24 cellular contexts compared by ENCODE assay signal in genomic region chr2:181341855-181342594, GRCh38.
DNase-seq lines count a peak whose midpoint lies in the region; ATAC-seq, FAIRE-seq and TF ChIP-seq lines count a peak whose summit lies in the region.
"Had no signal": no experiment of that assay in that cellular context is flagged by ENCODE, and none has a peak within 500 bp of the region (broad histone marks: within the 10 kb centered on the region; RNA-seq: fewer than 3 reads in every experiment).

No MANE protein-coding gene starts in this region.

- H3K9me3 Mint-ChIP-seq in naive thymus-derived CD4-positive, alpha-beta T cell = peaks cover 0 to 24% (median 0%) of the 10 kb centered on the region in 11 donors
- H3K9me3 Mint-ChIP-seq: CD4-positive, alpha-beta T cell; CD8-positive, alpha-beta memory T cell had no signal

- H3K9me3 ChIP-seq in DND-41 (ENCODE audit: insufficient read depth, low read length, severe bottlenecking) = no peaks in the 10 kb centered on the region
- H3K9me3 ChIP-seq in naive thymus-derived CD4-positive, alpha-beta T cell (ENCODE audit: control insufficient read depth in 2 of 3, low read length in 3 of 3) = no peaks in the 10 kb centered on the region
- H3K9me3 ChIP-seq: A549, BE2C had no signal

- H3K4me3 Mint-ChIP-seq in naive thymus-derived CD4-positive, alpha-beta T cell = no peak overlapping the region
- H3K4me3 Mint-ChIP-seq: CD14-positive monocyte; CD4-positive, alpha-beta T cell; CD8-positive, alpha-beta memory T cell had no signal

- H3K27me3 ChIP-seq in DND-41 (ENCODE audit: insufficient read depth, low read length, poor library complexity) (no peaks in the 10 kb centered on the region), foreskin keratinocyte (no peaks in the 10 kb centered on the region)
- H3K27me3 ChIP-seq in naive thymus-derived CD4-positive, alpha-beta T cell (ENCODE audit: control insufficient read depth in 2 of 2, insufficient read depth in 2 of 2, low read length in 2 of 2) = no peaks in the 10 kb centered on the region
- H3K27me3 ChIP-seq: BE2C; BLaER1 treated with 17β-estradiol and CSF1 and Interleukin-3, amounts not matched to agents 10 nM and 100 nM had no signal

- TF ChIP-seq POLR2A in H54 (IDR thresholded peaks at IDR 0.05; ENCODE audit: low read depth, low read length) = no peak

- peaks cover 0 to 16% (median 3%) of the 10 kb centered on the region in 7 donors for H3K4me1 Mint-ChIP-seq in naive thymus-derived CD4-positive, alpha-beta T cell
- H3K4me1 Mint-ChIP-seq: CD14-positive monocyte had no signal

- H3K36me3 ChIP-seq in DND-41 (ENCODE audit: insufficient read depth, low read length) = peaks cover 5% of the 10 kb centered on the region; the same call in 1 of the 2 replicates
- no peaks in the 10 kb centered on the region for H3K36me3 ChIP-seq in naive thymus-derived CD4-positive, alpha-beta T cell (ENCODE audit: control insufficient read depth in 2 of 3, insufficient read depth in 3 of 3, low read length in 3 of 3)
- H3K36me3 ChIP-seq: BE2C; BLaER1 treated with 17β-estradiol and CSF1 and Interleukin-3, amounts not matched to agents 10 nM and 100 nM had no signal

- no peaks in the 10 kb centered on the region for H4K20me1 ChIP-seq in DND-41 (ENCODE audit: insufficient read depth, low read length)
- H4K20me1 ChIP-seq: BLaER1 treated with 17β-estradiol and CSF1 and Interleukin-3, amounts not matched to agents 10 nM and 100 nM had no signal

- H3K27ac Mint-ChIP-seq in naive thymus-derived CD4-positive, alpha-beta T cell = peak overlapping the region in 4 of 9 donors; percentile 10 to 55 (median 38)
- H3K27ac Mint-ChIP-seq: CD14-positive monocyte; CD4-positive, alpha-beta T cell had no signal

- peak; percentile 8 for DNase-seq in NCI-H2227 (lab: John Stamatoyannopoulos, UW; ENCODE audit: unreplicated experiment)
- DNase-seq in NCI-H2227 treated with DMSO at 0.1 percent for 48 hours (lab: John Stamatoyannopoulos, UW) = no peak
- no peak for DNase-seq in DND-41
- no peak for DNase-seq in H54 (ENCODE audit: insufficient read length, low spot score)
- no peak for DNase-seq in naive thymus-derived CD4-positive, alpha-beta T cell
- DNase-seq in OCI-M1 (lab: John Stamatoyannopoulos, UW) = no peak
- no peak for DNase-seq in foreskin keratinocyte
- DNase-seq: 8988T; ACHN; AML-193; BE2C; CD4-positive, alpha-beta T cell; CD8-positive, alpha-beta memory T cell; DMS53; DMS79 treated with DMSO at 0.1 percent for 48 hours; GOT3; H7; HCEC 1CT had no signal

- no peak overlapping the region for H3K4me3 ChIP-seq in DND-41 (ENCODE audit: low read depth in 1 of 2, low read length in 2 of 2)
- no peak overlapping the region for H3K4me3 ChIP-seq in naive thymus-derived CD4-positive, alpha-beta T cell (ENCODE audit: low read length)
- H3K4me3 ChIP-seq: A549; BLaER1 treated with 17β-estradiol and CSF1 and Interleukin-3, amounts not matched to agents 10 nM and 100 nM; GM12878 had no signal

- peak; percentile 15 for FAIRE-seq in H54 (lab: Jason Lieb, UNC)
- FAIRE-seq: A549, G401.6, GM12878, GM18507 had no signal

- ATAC-seq in DND-41 (ENCODE audit: insufficient read depth, low read depth) (no peak), foreskin keratinocyte (no peak)
- peak; percentile 62 for ATAC-seq in naive thymus-derived CD4-positive, alpha-beta T cell
- ATAC-seq: A549, GM12878 had no signal

- H3K4me2 ChIP-seq in DND-41 (ENCODE audit: insufficient read depth, low read length) = no peak overlapping the region
- H3K4me2 ChIP-seq: A549; BLaER1 treated with 17β-estradiol and CSF1 and Interleukin-3, amounts not matched to agents 10 nM and 100 nM had no signal

- POLR2A ChIA-PET in naive thymus-derived CD4-positive, alpha-beta T cell (lab: Charles Lee) = interaction anchor here (0.6 to 1.9 kb wide), 4 partner anchors 23 to 57 kb away, joined by 3 to 6 read pairs (median 4); no protein-coding TSS in a partner anchor

- CTCF ChIA-PET in naive thymus-derived CD4-positive, alpha-beta T cell (lab: Charles Lee) = no interaction called here

- no peak for TF ChIP-seq CTCF in DND-41 (IDR thresholded peaks at IDR 0.05; ENCODE audit: borderline replicate concordance, extremely low read depth, low read length, poor library complexity, severe bottlenecking)
- TF ChIP-seq CTCF in foreskin keratinocyte (conservative IDR thresholded peaks at IDR 0.05) = no peak

- H3K36me3 Mint-ChIP-seq in naive thymus-derived CD4-positive, alpha-beta T cell = peaks cover 20 to 50% (median 41%) of the 10 kb centered on the region in 5 donors
- H3K36me3 Mint-ChIP-seq: CD14-positive monocyte had no signal

- intact Hi-C loops in naive thymus-derived CD4-positive, alpha-beta T cell (cut with micrococcal nuclease) = no loop called here

- peak overlapping the region; percentile 28; the same call in 1 of the 2 replicates for H3K27ac ChIP-seq in DND-41 (ENCODE audit: low read length)
- no peak overlapping the region for H3K27ac ChIP-seq in naive thymus-derived CD4-positive, alpha-beta T cell (ENCODE audit: low read depth, low read length)
- no peak overlapping the region for H3K27ac ChIP-seq in foreskin keratinocyte
- H3K27ac ChIP-seq: A549; BLaER1 treated with 17β-estradiol and CSF1 and Interleukin-3, amounts not matched to agents 10 nM and 100 nM had no signal

- no peak overlapping the region for H2AFZ ChIP-seq in DND-41 (ENCODE audit: low read depth, low read length)

- H3K4me1 ChIP-seq in DND-41 (ENCODE audit: insufficient read depth, low read length) (0 out of 2 replicates have a peak, but pooled peaks cover 3% of the 10 kb centered on the region), foreskin keratinocyte (no peaks in the 10 kb centered on the region)
- no peaks in the 10 kb centered on the region for H3K4me1 ChIP-seq in naive thymus-derived CD4-positive, alpha-beta T cell (ENCODE audit: control insufficient read depth in 2 of 2, insufficient read depth in 2 of 2, low read length in 2 of 2)
- H3K4me1 ChIP-seq: A549, BE2C had no signal

- H3K9ac ChIP-seq in DND-41 (ENCODE audit: low read depth, low read length) = no peak overlapping the region
- H3K9ac ChIP-seq: BLaER1 treated with 17β-estradiol and CSF1 and Interleukin-3, amounts not matched to agents 10 nM and 100 nM had no signal

- no peaks in the 10 kb centered on the region for H3K27me3 Mint-ChIP-seq in naive thymus-derived CD4-positive, alpha-beta T cell
- H3K27me3 Mint-ChIP-seq: CD4-positive, alpha-beta T cell; CD8-positive, alpha-beta memory T cell had no signal

- no peaks in the 10 kb centered on the region for H3K79me2 ChIP-seq in DND-41 (ENCODE audit: insufficient read depth, low read length)
